ENCODE assay signal across 11 cellular contexts in the genomic region with DNA sequence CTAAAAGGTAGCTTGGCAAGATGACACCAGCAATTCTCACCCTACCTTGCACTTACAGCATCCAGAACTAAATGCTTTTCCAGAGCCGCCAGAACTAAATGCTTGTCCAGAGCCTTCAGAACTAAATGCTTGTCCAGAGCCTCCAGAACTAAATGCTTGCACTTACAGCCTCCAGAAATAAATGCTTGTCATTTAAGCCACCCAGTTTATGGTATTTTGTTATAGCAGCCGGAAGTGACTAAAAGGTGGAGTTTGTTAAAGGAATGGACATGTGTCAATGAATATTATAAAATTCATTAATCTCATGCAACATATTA.
DNase-seq lines count a peak whose midpoint lies in the region; ATAC-seq, FAIRE-seq and TF ChIP-seq lines count a peak whose summit lies in the region.
"Had no signal": no experiment of that assay in that cellular context is flagged by ENCODE, and none has a peak within 500 bp of the region (broad histone marks: within the 10 kb centered on the region; RNA-seq: fewer than 3 reads in every experiment).

No MANE protein-coding gene starts in this region.

- DNase-seq in GM12878 (ENCODE audit: low read depth, low spot score) (no peak), kidney glomerular epithelial cell (lab: John Stamatoyannopoulos, UW) (no peak)
- DNase-seq: DMS 273 treated with DMSO at 0.1 percent for 48 hours, NCI-H2081 treated with DMSO at 0.1 percent for 48 hours, T-helper 17 cell had no signal

- no peak for ATAC-seq in GM12878
- no peak for ATAC-seq in HG03135 (IDR thresholded peaks at IDR 0.05; ENCODE audit: unreplicated experiment)
- ATAC-seq in HG03139 (IDR thresholded peaks at IDR 0.05; ENCODE audit: unreplicated experiment): no peak
- ATAC-seq in GM19452 (IDR thresholded peaks at IDR 0.05; ENCODE audit: unreplicated experiment): no peak
- ATAC-seq: T-helper 17 cell had no signal

- H3K4me3 ChIP-seq in ACC112 (ENCODE audit: low read depth, low read length) (peak overlapping the region; percentile 81), HEK293 (ENCODE audit: low read depth, low read length) (peak overlapping the region; percentile 64), GM12878 (no peak overlapping the region; the same call in 1 of the 2 replicates), mesodermal cell (ENCODE audit: extremely low read depth, insufficient read depth, low read length, poor library complexity, severe bottlenecking) (peak overlapping the region; percentile 55)

- in situ Hi-C loops in GM12878 (cut with MboI): no loop called here

- POLR2A ChIA-PET in HEK293 (lab: Yijun Ruan, JAX) (interaction anchor here (1.7 kb wide), 1 partner anchor 72 kb away, joined by 4 read pairs; a partner anchor contains a TSS), GM12878 (lab: Charles Lee) (no interaction called here)

- no peak overlapping the region for H3K9ac ChIP-seq in GM12878 (ENCODE audit: control insufficient read depth, insufficient read depth, low read length)

- H3K27me3 ChIP-seq in ACC112 (ENCODE audit: insufficient read depth, low read length) (peaks cover 54% of the 10 kb centered on the region), GM12878 (replicated peaks in 1 of 2; ENCODE audit: control insufficient read depth in 2 of 2, insufficient read depth in 2 of 2, low read length in 1 of 2) (peaks cover 2 to 5% of the 10 kb centered on the region in 2 experiments; a peak in 1 of 4 replicates)

- H3K4me2 ChIP-seq in GM12878 (ENCODE audit: control insufficient read depth, insufficient read depth): peak overlapping the region; percentile 73

- WGBS in GM12878 (ENCODE audit: insufficient coverage, insufficient replicate concordance, low lambda C conversion rate, missing lambda C conversion rate): 31% methylated on average over 2 of the region's 2 CpGs
- 73% methylated on average over 1 of the region's 2 CpGs; no CpG with 5 or more reads in 1 of the 2 experiments for WGBS in mesodermal cell (ENCODE audit: insufficient coverage in 2 of 2), 2 experiments

- TF ChIP-seq CTCF in HEK293 (tag by site-specific recombination; IDR thresholded peaks at IDR 0.05): no peak
- TF ChIP-seq CTCF in GM12878 (IDR thresholded peaks at IDR 0.05 in 2 of 3, conservative IDR thresholded peaks at IDR 0.05 in 1 of 3; ENCODE audit: control insufficient read depth in 2 of 3, extremely low read depth in 1 of 3, insufficient read depth in 1 of 3, low read depth in 3 of 3, low read length in 3 of 3): no peak

- no peak for TF ChIP-seq EP300 in GM12878 (IDR thresholded peaks at IDR 0.05; ENCODE audit: borderline replicate concordance in 1 of 2, control insufficient read depth in 1 of 2, low read depth in 2 of 2, low read length in 2 of 2)

- H3K79me2 ChIP-seq in ACC112 (ENCODE audit: control insufficient read depth, insufficient read depth, low read length, unreplicated experiment) (no peaks in the 10 kb centered on the region), GM12878 (ENCODE audit: control insufficient read depth, insufficient read depth, low read length) (no peaks in the 10 kb centered on the region)

- FAIRE-seq in GM12878 (lab: Jason Lieb, UNC): no peak

- H3K36me3 ChIP-seq in ACC112 (ENCODE audit: insufficient read depth, low read length) (no peaks in the 10 kb centered on the region), HEK293 (ENCODE audit: control insufficient read depth in 2 of 2, insufficient read depth in 1 of 2, low read length in 2 of 2) (no peaks in the 10 kb centered on the region), GM12878 (ENCODE audit: control insufficient read depth in 2 of 2, insufficient read depth in 2 of 2, low read length in 1 of 2) (no peaks in the 10 kb centered on the region), mesodermal cell (ENCODE audit: control insufficient read depth, insufficient read depth, low read length) (no peaks in the 10 kb centered on the region)

- CTCF ChIA-PET in HEK293 (lab: Yijun Ruan, JAX): interaction anchor here (0.5 kb wide), 1 partner anchor 1443 kb away, joined by 3 read pairs; no protein-coding TSS in a partner anchor
- CTCF ChIA-PET in GM12878 (lab: Yijun Ruan, JAX): no interaction called here

- no peaks in the 10 kb centered on the region for H4K20me1 ChIP-seq in GM12878 (ENCODE audit: control insufficient read depth, insufficient read depth)

- H3K27ac ChIP-seq in ACC112 (ENCODE audit: low read depth, low read length) (no peak overlapping the region), HEK293 (ENCODE audit: extremely low read depth, low read depth, low read length) (no peak overlapping the region), GM12878 (ENCODE audit: control insufficient read depth, insufficient read depth) (no peak overlapping the region), mesodermal cell (ENCODE audit: low read depth, low read length, severe bottlenecking) (no peak overlapping the region)

- SMC1A ChIA-PET in GM12878 (lab: Charles Lee; ENCODE audit: uncharacterized antibody, unreplicated experiment): interaction anchor here (1.9 kb wide), 1 partner anchor 11 kb away, joined by 4 read pairs; no protein-coding TSS in a partner anchor

- H2AFZ ChIP-seq in ACC112 (ENCODE audit: low read length, unreplicated experiment) (no peak overlapping the region), GM12878 (ENCODE audit: control insufficient read depth, low read depth, low read length) (no peak overlapping the region)

- RAD21 ChIA-PET in GM12878 (lab: Charles Lee; ENCODE audit: unreplicated experiment): no interaction called here

- no peak for TF ChIP-seq POLR2A in GM12878 (IDR thresholded peaks at IDR 0.05; ENCODE audit: low read depth, low read length)

- no TSS peak for BruUV-seq in GM12878 (replicated peaks; lab: Mats Ljungman, UMichigan)

- H3K9me3 ChIP-seq in HEK293 (ENCODE audit: control insufficient read depth, insufficient read depth, low read depth, low read length) (no peaks in the 10 kb centered on the region), GM12878 (replicated peaks; ENCODE audit: control insufficient read depth, insufficient read depth, low read length) (no peaks in the 10 kb centered on the region), mesodermal cell (ENCODE audit: control insufficient read depth, low read length) (no peaks in the 10 kb centered on the region)

- TF ChIP-seq RAD21 in GM12878 (IDR thresholded peaks at IDR 0.05; ENCODE audit: insufficient read depth, low read depth, low read length): no peak

- intact Hi-C loops in GM12878 (cut with micrococcal nuclease; ENCODE audit: unreplicated experiment): loop anchor here (5.0 kb wide), 1 partner anchor 283 kb away; no protein-coding TSS in a partner anchor

- H3K4me1 ChIP-seq in ACC112 (ENCODE audit: control insufficient read depth, insufficient read depth, low read length, unreplicated experiment): peaks cover 5% of the 10 kb centered on the region
- H3K4me1 ChIP-seq in HEK293 (ENCODE audit: control insufficient read depth, insufficient read depth, low read length): peaks cover 9% of the 10 kb centered on the region; the same call in 1 of the 2 replicates
- no peaks in the 10 kb centered on the region for H3K4me1 ChIP-seq in GM12878 (ENCODE audit: control insufficient read depth, insufficient read depth, low read length)
- H3K4me1 ChIP-seq in mesodermal cell (ENCODE audit: control insufficient read depth, insufficient read depth, low read length, poor library complexity, severe bottlenecking): no peaks in the 10 kb centered on the region

TF ChIP-seq in HEK293, 187 proteins besides CTCF, POLR2A, EP300 and RAD21 (continues in another document):
- TF ChIP-seq ZNF596 (tag by site-specific recombination; IDR thresholded peaks at IDR 0.05): no peak
- TF ChIP-seq SALL2 (tag by site-specific recombination; IDR thresholded peaks at IDR 0.05; ENCODE audit: borderline replicate concordance): no peak
- TF ChIP-seq, protein P1, sequence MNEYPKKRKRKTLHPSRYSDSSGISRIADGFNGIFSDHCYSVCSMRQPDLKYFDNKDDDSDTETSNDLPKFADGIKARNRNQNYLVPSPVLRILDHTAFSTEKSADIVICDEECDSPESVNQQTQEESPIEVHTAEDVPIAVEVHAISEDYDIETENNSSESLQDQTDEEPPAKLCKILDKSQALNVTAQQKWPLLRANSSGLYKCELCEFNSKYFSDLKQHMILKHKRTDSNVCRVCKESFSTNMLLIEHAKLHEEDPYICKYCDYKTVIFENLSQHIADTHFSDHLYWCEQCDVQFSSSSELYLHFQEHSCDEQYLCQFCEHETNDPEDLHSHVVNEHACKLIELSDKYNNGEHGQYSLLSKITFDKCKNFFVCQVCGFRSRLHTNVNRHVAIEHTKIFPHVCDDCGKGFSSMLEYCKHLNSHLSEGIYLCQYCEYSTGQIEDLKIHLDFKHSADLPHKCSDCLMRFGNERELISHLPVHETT (tag by site-specific recombination; IDR thresholded peaks at IDR 0.05): no peak
- TF ChIP-seq ZBTB17 (tag by site-specific recombination; IDR thresholded peaks at IDR 0.05): 0 out of 2 replicates have a peak, but pooled peaks have one; percentile 2

TF ChIP-seq in GM12878, 131 proteins besides CTCF, POLR2A, EP300 and RAD21 (continues in another document):
- TF ChIP-seq LARP7 (IDR thresholded peaks at IDR 0.05) (no peak), SPI1 (IDR thresholded peaks at IDR 0.05; ENCODE audit: borderline replicate concordance, insufficient read depth, low read depth, low read length) (no peak), ATF7 (IDR thresholded peaks at IDR 0.05; ENCODE audit: low read depth) (no peak), SMAD1 (IDR thresholded peaks at IDR 0.05; ENCODE audit: low read depth, partially characterized antibody) (no peak), CBX5 (IDR thresholded peaks at IDR 0.05; ENCODE audit: low read depth) (no peak), FOS (IDR thresholded peaks at IDR 0.05; ENCODE audit: borderline replicate concordance, extremely low read depth, insufficient read length) (no peak)
- TF ChIP-seq, protein P2, sequence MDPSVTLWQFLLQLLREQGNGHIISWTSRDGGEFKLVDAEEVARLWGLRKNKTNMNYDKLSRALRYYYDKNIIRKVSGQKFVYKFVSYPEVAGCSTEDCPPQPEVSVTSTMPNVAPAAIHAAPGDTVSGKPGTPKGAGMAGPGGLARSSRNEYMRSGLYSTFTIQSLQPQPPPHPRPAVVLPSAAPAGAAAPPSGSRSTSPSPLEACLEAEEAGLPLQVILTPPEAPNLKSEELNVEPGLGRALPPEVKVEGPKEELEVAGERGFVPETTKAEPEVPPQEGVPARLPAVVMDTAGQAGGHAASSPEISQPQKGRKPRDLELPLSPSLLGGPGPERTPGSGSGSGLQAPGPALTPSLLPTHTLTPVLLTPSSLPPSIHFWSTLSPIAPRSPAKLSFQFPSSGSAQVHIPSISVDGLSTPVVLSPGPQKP (IDR thresholded peaks at IDR 0.05; ENCODE audit: low read depth, low read length): no peak
- TF ChIP-seq, protein P3, sequence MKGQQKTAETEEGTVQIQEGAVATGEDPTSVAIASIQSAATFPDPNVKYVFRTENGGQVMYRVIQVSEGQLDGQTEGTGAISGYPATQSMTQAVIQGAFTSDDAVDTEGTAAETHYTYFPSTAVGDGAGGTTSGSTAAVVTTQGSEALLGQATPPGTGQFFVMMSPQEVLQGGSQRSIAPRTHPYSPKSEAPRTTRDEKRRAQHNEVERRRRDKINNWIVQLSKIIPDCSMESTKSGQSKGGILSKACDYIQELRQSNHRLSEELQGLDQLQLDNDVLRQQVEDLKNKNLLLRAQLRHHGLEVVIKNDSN (IDR thresholded peaks at IDR 0.05; ENCODE audit: borderline replicate concordance, extremely low read length, insufficient read depth, low read depth, low read length): no peak
